In genomic region chr5:90351101-90351500, GRCh38 we compare ENCODE assay signal across 4 cellular contexts.
"Had no signal": no experiment of that assay in that cellular context is flagged by ENCODE, and none has a peak within 500 bp of the region (broad histone marks: within the 10 kb centered on the region; RNA-seq: fewer than 3 reads in every experiment).

No MANE protein-coding gene starts in this region.

- H3K27ac Mint-ChIP-seq: IgD-negative memory B cell had no signal

- H3K36me3 Mint-ChIP-seq: IgD-negative memory B cell had no signal

- DNase-seq: IMR-90, KBM-7, KG1 had no signal

- H3K4me3 Mint-ChIP-seq: IgD-negative memory B cell had no signal

- H3K4me1 Mint-ChIP-seq: IgD-negative memory B cell had no signal
